Comparison of ENCODE assay signal across 12 cellular contexts in genomic region chr6:149855040-149855654, GRCh38. TPM values are rescaled to one million over a fixed set of nuclear protein-coding genes. Genes with fewer than 3 reads are reported as not detected.
DNase-seq lines count a peak whose midpoint lies in the region; FAIRE-seq and TF ChIP-seq lines count a peak whose summit lies in the region.
"Had no signal": no experiment of that assay in that cellular context is flagged by ENCODE, and none has a peak within 500 bp of the region (broad histone marks: within the 10 kb centered on the region; RNA-seq: fewer than 3 reads in every experiment).

No MANE protein-coding gene starts in this region.

- peak; percentile 47 for FAIRE-seq in astrocyte (lab: Jason Lieb, UNC)
- FAIRE-seq in GM19239 (lab: Jason Lieb, UNC), result no peak

- in situ Hi-C loops in transverse colon (cut with MboI; ENCODE audit: low pct_ligation_motif_present in 1 of 4, low pct_unique_long_range_greater_than_20kb in 1 of 4, low sequenced_read_pairs in 3 of 4), result no loop called here

- H3K79me2 ChIP-seq in astrocyte (ENCODE audit: insufficient read depth, low read length) (peaks cover 51% of the 10 kb centered on the region), neural progenitor cell (ENCODE audit: low read depth) (no peaks in the 10 kb centered on the region)

- intact Hi-C loops in MCF 10A (cut with micrococcal nuclease), result no loop called here
- intact Hi-C loops in breast epithelium (cut with DNase I; ENCODE audit: low total_unique reads), result no loop called here
- intact Hi-C loops in transverse colon (cut with DNase I; ENCODE audit: low total_unique reads), result no loop called here

- BruUV-seq in MCF 10A (replicated peaks; lab: Mats Ljungman, UMichigan), result no TSS peak

- DNase-seq in MCF 10A (ENCODE audit: unreplicated experiment) (peak; percentile 77), breast epithelium (ENCODE audit: low spot score in 2 of 2) (no peak), astrocyte (ENCODE audit: low read depth) (peak; percentile 90), kidney epithelial cell (ENCODE audit: low read depth) (peak; percentile 82), transverse colon (no peak), GM19239 (ENCODE audit: insufficient read length, low spot score) (no peak), HuH-7 (ENCODE audit: low spot score) (no peak), neural progenitor cell (ENCODE audit: low spot score) (no peak)
- DNase-seq: BE2C, erythroblast, nephron progenitor cell had no signal

- TF ChIP-seq CTCF in MCF 10A (IDR thresholded peaks at IDR 0.05; ENCODE audit: unreplicated experiment), result no peak
- TF ChIP-seq CTCF in breast epithelium (IDR thresholded peaks at IDR 0.05), result no peak
- no peak for TF ChIP-seq CTCF in astrocyte (IDR thresholded peaks at IDR 0.05; ENCODE audit: insufficient read depth, low read depth, low read length)
- no peak for TF ChIP-seq CTCF in kidney epithelial cell (IDR thresholded peaks at IDR 0.05; ENCODE audit: insufficient read depth, low read length, poor library complexity, severe bottlenecking)
- TF ChIP-seq CTCF in transverse colon (IDR thresholded peaks at IDR 0.05), result no peak
- no peak for TF ChIP-seq CTCF in neural progenitor cell (IDR thresholded peaks at IDR 0.05)

- H2AFZ ChIP-seq in astrocyte (ENCODE audit: low read depth, low read length), result peak overlapping the region; percentile 16
- no peak overlapping the region for H2AFZ ChIP-seq in neural progenitor cell (replicated peaks)

- H3K27me3 Mint-ChIP-seq in MCF 10A (ENCODE audit: insufficient read depth, unreplicated experiment) (no peaks in the 10 kb centered on the region), astrocyte (ENCODE audit: low read depth, unreplicated experiment) (no peaks in the 10 kb centered on the region), neural progenitor cell (ENCODE audit: insufficient read depth, low read depth) (peaks cover 2% of the 10 kb centered on the region)

- no peaks in the 10 kb centered on the region for H3K27me3 ChIP-seq in breast epithelium
- no peaks in the 10 kb centered on the region for H3K27me3 ChIP-seq in astrocyte (ENCODE audit: insufficient read depth, low read length)
- H3K27me3 ChIP-seq in kidney epithelial cell (ENCODE audit: control insufficient read depth, insufficient read depth, low read length), result no peaks in the 10 kb centered on the region
- no peaks in the 10 kb centered on the region for H3K27me3 ChIP-seq in transverse colon
- peaks cover under 1% of the 10 kb centered on the region for H3K27me3 ChIP-seq in neural progenitor cell
- H3K27me3 ChIP-seq: BE2C had no signal

- H3K4me2 ChIP-seq in astrocyte (ENCODE audit: low read length) (peak overlapping the region; percentile 89), neural progenitor cell (no peak overlapping the region)

- POLR2A ChIA-PET in MCF 10A (lab: Yijun Ruan, JAX), result interaction anchor here (0.9 to 13.6 kb wide), 8 partner anchors 8 to 138 kb away, joined by 3 to 255 read pairs (median 6); partner anchors contain the start of gene LATS1

- no peaks in the 10 kb centered on the region for H4K20me1 ChIP-seq in astrocyte (ENCODE audit: insufficient read depth, low read length)
- H4K20me1 ChIP-seq in neural progenitor cell (ENCODE audit: low read depth), result no peaks in the 10 kb centered on the region

- H3K9me3 ChIP-seq in breast epithelium, result no peaks in the 10 kb centered on the region
- H3K9me3 ChIP-seq in astrocyte (ENCODE audit: insufficient read depth, low read depth, low read length), result no peaks in the 10 kb centered on the region
- H3K9me3 ChIP-seq in transverse colon, result no peaks in the 10 kb centered on the region
- no peaks in the 10 kb centered on the region for H3K9me3 ChIP-seq in neural progenitor cell (ENCODE audit: low read depth)
- H3K9me3 ChIP-seq: BE2C had no signal

- peak overlapping the region; percentile 92 for H3K27ac Mint-ChIP-seq in MCF 10A (ENCODE audit: low read depth, unreplicated experiment)
- H3K27ac Mint-ChIP-seq in astrocyte (ENCODE audit: unreplicated experiment), result peak overlapping the region; percentile 94
- no peak overlapping the region for H3K27ac Mint-ChIP-seq in neural progenitor cell
- H3K27ac Mint-ChIP-seq: nephron progenitor cell; T-helper 1 cell treated with Interleukin-12 subunit alpha and Interleukin-12 subunit beta and Interleukin-4 antibody, amounts not matched to agents 30 μg/mL and 1 μg/mL, for 36 hours had no signal

- no peaks in the 10 kb centered on the region for H3F3A ChIP-seq in neural progenitor cell (ENCODE audit: low read depth)

- peaks cover 71% of the 10 kb centered on the region for H3K4me1 Mint-ChIP-seq in MCF 10A (ENCODE audit: insufficient read depth, unreplicated experiment)
- H3K4me1 Mint-ChIP-seq in astrocyte (ENCODE audit: low read depth, unreplicated experiment), result peaks cover 58% of the 10 kb centered on the region
- H3K4me1 Mint-ChIP-seq in neural progenitor cell, result peaks cover 16% of the 10 kb centered on the region

- 61% methylated on average over 5 of the region's 5 CpGs; no CpG with 5 or more reads in 1 of the 2 donors for WGBS in transverse colon (ENCODE audit: low coverage in 1 of 2), 2 donors

- CTCF ChIA-PET in MCF 10A (lab: Yijun Ruan, JAX), result interaction anchor here (0.9 to 2.5 kb wide), 4 partner anchors 10 to 23 kb away, joined by 4 to 13 read pairs (median 8); no protein-coding TSS in a partner anchor

- TF ChIP-seq EP300 in transverse colon (IDR thresholded peaks at IDR 0.05; ENCODE audit: low read depth), result no peak

- H3K27ac ChIP-seq in breast epithelium, result peak overlapping the region in 1 of 2 donors; percentile 42
- H3K27ac ChIP-seq in astrocyte (ENCODE audit: low read depth, low read length), result peak overlapping the region; percentile 98
- H3K27ac ChIP-seq in transverse colon, result peak overlapping the region in 2 of 4 donors; percentile 1 to 35
- no peak overlapping the region for H3K27ac ChIP-seq in neural progenitor cell

- peaks cover 6% of the 10 kb centered on the region for H3K36me3 Mint-ChIP-seq in MCF 10A (ENCODE audit: insufficient read depth, unreplicated experiment)
- H3K36me3 Mint-ChIP-seq in astrocyte (ENCODE audit: low read depth, unreplicated experiment), result no peaks in the 10 kb centered on the region
- H3K36me3 Mint-ChIP-seq in neural progenitor cell, result peaks cover 11% of the 10 kb centered on the region

- no peaks in the 10 kb centered on the region for H3K36me3 ChIP-seq in breast epithelium
- no peaks in the 10 kb centered on the region for H3K36me3 ChIP-seq in astrocyte (ENCODE audit: insufficient read depth, low read length)
- peaks cover 1% of the 10 kb centered on the region for H3K36me3 ChIP-seq in kidney epithelial cell (ENCODE audit: control insufficient read depth, insufficient read depth, low read length)
- H3K36me3 ChIP-seq in transverse colon, result no peaks in the 10 kb centered on the region
- H3K36me3 ChIP-seq in neural progenitor cell, result no peaks in the 10 kb centered on the region
- H3K36me3 ChIP-seq: BE2C had no signal

- H3K4me3 ChIP-seq in breast epithelium, result no peak overlapping the region
- H3K4me3 ChIP-seq in astrocyte (ENCODE audit: insufficient read depth, low read depth, low read length), result peak overlapping the region; percentile 68
- H3K4me3 ChIP-seq in kidney epithelial cell (ENCODE audit: low read depth, low read length), result no peak overlapping the region
- H3K4me3 ChIP-seq in transverse colon, result no peak overlapping the region
- no peak overlapping the region for H3K4me3 ChIP-seq in neural progenitor cell

- peak overlapping the region; percentile 90 for H3K9ac ChIP-seq in astrocyte (ENCODE audit: low read length)
- H3K9ac ChIP-seq in neural progenitor cell, result no peak overlapping the region

- H3K4me1 ChIP-seq in breast epithelium (peaks cover 0 to 10% of the 10 kb centered on the region in 2 donors), astrocyte (ENCODE audit: insufficient read depth, low read length) (peaks cover 50% of the 10 kb centered on the region), transverse colon (peaks cover 3 to 30% (median 20%) of the 10 kb centered on the region in 4 donors), neural progenitor cell (no peaks in the 10 kb centered on the region)
- H3K4me1 ChIP-seq: BE2C had no signal

- H3K4me3 Mint-ChIP-seq in MCF 10A (ENCODE audit: unreplicated experiment) (peak overlapping the region; percentile 68), astrocyte (ENCODE audit: unreplicated experiment) (peak overlapping the region; percentile 78), neural progenitor cell (no peak overlapping the region)
- H3K4me3 Mint-ChIP-seq: nephron progenitor cell; T-helper 1 cell treated with Interleukin-12 subunit alpha and Interleukin-12 subunit beta and Interleukin-4 antibody, amounts not matched to agents 30 μg/mL and 1 μg/mL, for 36 hours had no signal

- no peak for TF ChIP-seq POLR2A in breast epithelium (IDR thresholded peaks at IDR 0.05)
- no peak for TF ChIP-seq POLR2A in transverse colon (IDR thresholded peaks at IDR 0.05)

- no peaks in the 10 kb centered on the region for H3K9me3 Mint-ChIP-seq in MCF 10A (ENCODE audit: unreplicated experiment)
- H3K9me3 Mint-ChIP-seq in astrocyte (ENCODE audit: unreplicated experiment), result no peaks in the 10 kb centered on the region
- H3K9me3 Mint-ChIP-seq in neural progenitor cell, result no peaks in the 10 kb centered on the region
- H3K9me3 Mint-ChIP-seq: nephron progenitor cell; T-helper 1 cell treated with Interleukin-12 subunit alpha and Interleukin-12 subunit beta and Interleukin-4 antibody, amounts not matched to agents 30 μg/mL and 1 μg/mL, for 36 hours had no signal

RNA-seq across cellular contexts. Expression of gene LRP11, which starts 9.0 kb away (rescaled TPM):
- total RNA-seq in MCF 10A (2022) (38.1 and 46.1 TPM in 2 replicates), breast epithelium (10 to 100 TPM; 30.6 to 44.9 (median 35.8) TPM), astrocyte (24.2 and 26.2 TPM in 2 replicates), kidney epithelial cell (34.9 and 37.9 TPM in 2 replicates), transverse colon (10 to 100 TPM in 3 of 4 donors, 1 to 10 TPM in 1; 2.2 to 50.5 (median 21.2) TPM), neural progenitor cell (ENCODE audit: low replicate concordance) (2.2 and 2.8 TPM in 2 replicates)

RNA-seq across cellular contexts. Expression of gene RAET1E, which starts 42.8 kb away (rescaled TPM):
- total RNA-seq in MCF 10A (2022) (28.9 and 37.6 TPM in 2 replicates), breast epithelium (1 to 10 TPM in 1 of 3 donors, not detected in 2; 2.0 TPM), astrocyte (not detected in 2 replicates), kidney epithelial cell (not detected in 2 replicates), transverse colon (not detected), neural progenitor cell (ENCODE audit: low replicate concordance) (not detected in 2 replicates)

Comparison
In these comparisons a context has a peak if more than half of its experiments do, and no peak if none do; other contexts are left out.
1. DNase-seq: peak in MCF 10A (single experiment), astrocyte (single experiment) and kidney epithelial cell (single experiment); none in breast epithelium (0 of 2), transverse colon (single experiment), GM19239 (single experiment), HuH-7 (single experiment) and neural progenitor cell (single experiment).